8 cellular contexts compared by ENCODE assay signal in the genomic region with DNA sequence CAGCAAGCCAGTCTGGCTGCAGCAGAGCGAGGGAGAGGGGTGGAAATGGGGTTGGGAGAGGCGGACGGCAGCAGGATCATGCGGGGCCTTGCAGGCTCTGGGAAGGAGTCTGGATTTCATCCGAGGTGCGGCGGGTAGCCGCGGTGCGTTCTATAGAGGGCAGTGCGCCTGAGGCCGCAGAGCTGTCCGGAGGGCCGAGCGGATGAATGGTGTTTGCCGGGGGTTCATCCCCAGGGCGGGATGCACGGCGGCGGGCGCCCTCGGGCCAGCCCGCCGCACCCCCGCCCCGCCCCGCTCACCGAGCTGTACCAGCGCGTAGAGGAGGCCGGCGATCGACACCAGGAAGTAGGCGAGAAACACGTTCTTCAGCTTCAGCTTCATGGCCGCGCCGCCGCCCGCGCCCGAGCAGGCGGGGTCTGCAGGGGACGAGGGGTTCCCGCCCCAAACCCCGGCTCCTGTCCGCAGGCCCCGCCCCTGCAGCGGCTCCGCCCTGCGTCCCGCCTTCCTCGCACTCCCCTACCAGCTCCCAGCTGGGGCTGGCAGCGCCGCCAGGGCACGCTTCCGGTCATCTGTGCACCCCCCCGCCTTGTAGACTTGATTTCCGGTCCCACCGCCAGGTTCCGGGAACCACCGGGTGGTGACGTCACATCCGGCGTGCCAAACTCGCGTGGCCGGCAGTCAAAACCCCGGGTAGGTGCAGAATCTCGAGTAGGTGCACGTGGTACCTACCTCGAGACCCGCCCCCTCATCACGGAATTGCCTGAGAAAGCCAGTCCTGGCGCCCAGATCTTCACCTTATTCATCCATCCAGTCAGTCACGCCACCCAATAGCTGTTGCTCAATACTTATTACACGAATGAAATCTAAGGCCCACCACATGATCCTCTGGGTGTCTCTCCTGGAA. TPM values are rescaled to one million over a fixed set of nuclear protein-coding genes. Genes with fewer than 3 reads are reported as not detected.
DNase-seq lines count a peak whose midpoint lies in the region; ATAC-seq and TF ChIP-seq lines count a peak whose summit lies in the region.

Gene B3GAT3, minus strand, starts transcription at position 420 of the 904 bp plus-strand sequence. Its CDS starts 39 bp downstream, at position 381.

- TF ChIP-seq EP300 in Ishikawa (IDR thresholded peaks at IDR 0.05; ENCODE audit: borderline replicate concordance) = no peak

- CTCF ChIA-PET in PC-3 (lab: Charles Lee) = interaction anchor here (0.5 to 2.0 kb wide), 4 partner anchors 10 to 149 kb away, joined by 3 to 6 read pairs (median 6); partner anchors contain the start of genes C11orf98, CSKMT and TAF6L

- POLR2A ChIA-PET in PC-3 (lab: Charles Lee; ENCODE audit: unreplicated experiment) = interaction anchor here (0.6 to 1.2 kb wide), 6 partner anchors 16 to 698 kb away, joined by 3 to 20 read pairs (median 5); partner anchors contain the start of genes EEF1G, INTS5 and TUT1

- peak within 1 kb of the TSS; percentile 85 for H3K9ac ChIP-seq in PC-3 (ENCODE audit: low read length)

- H3K27me3 ChIP-seq in PC-3 (ENCODE audit: low read length) = no peaks in the 10 kb centered on the region

- H3K79me2 ChIP-seq in PC-3 (ENCODE audit: low read length) = peaks cover 24% of the 10 kb centered on the region

- peak within 1 kb of the TSS; percentile 79 for H3K27ac ChIP-seq in PC-3 (ENCODE audit: low read length)

- H3K4me1 ChIP-seq in PC-3 (ENCODE audit: insufficient read depth, low read length) = peaks cover 21% of the 10 kb centered on the region

- TF ChIP-seq CTCF in PC-3 (conservative IDR thresholded peaks at IDR 0.05; ENCODE audit: low read depth, low read length) = no peak
- no peak for TF ChIP-seq CTCF in epithelial cell of proximal tubule (conservative IDR thresholded peaks at IDR 0.05; ENCODE audit: low read depth, low read length)

- peak; percentile 93 for ATAC-seq in GM21576 (IDR thresholded peaks at IDR 0.05; ENCODE audit: unreplicated experiment)
- peak; percentile 95 for ATAC-seq in PC-3

- no TSS peak for BruUV-seq in PC-3 (replicated peaks; lab: Mats Ljungman, UMichigan)

- no peaks in the 10 kb centered on the region for H3K9me3 ChIP-seq in PC-3 (ENCODE audit: low read length)

- peaks cover 13% of the 10 kb centered on the region for H3F3A ChIP-seq in PC-3 (ENCODE audit: low read length, unreplicated experiment)

- no peaks in the 10 kb centered on the region for H4K20me1 ChIP-seq in PC-3 (ENCODE audit: low read length)

- H3K9me2 ChIP-seq in PC-3 (replicated peaks; ENCODE audit: low read length) = no peaks in the 10 kb centered on the region

- H2AFZ ChIP-seq in PC-3 (ENCODE audit: low read length) = peak within 1 kb of the TSS; percentile 74

- intact Hi-C loops in PC-3 (cut with micrococcal nuclease) = loop anchor here (2.0 kb wide), 1 partner anchor 31 kb away; the partner anchor contains the start of gene INTS5

- H3K36me3 ChIP-seq in PC-3 (ENCODE audit: low read depth, low read length) = peaks cover 21% of the 10 kb centered on the region

- no peak for TF ChIP-seq RAD21 in Ishikawa (IDR thresholded peaks at IDR 0.05; ENCODE audit: low read depth)

- peak within 1 kb of the TSS; percentile 84 for H3K4me2 ChIP-seq in PC-3 (ENCODE audit: low read length)

- DNase-seq in DMS114 treated with DMSO at 0.1 percent for 48 hours (lab: John Stamatoyannopoulos, UW; ENCODE audit: unreplicated experiment) (peak; percentile 97), PC-3 (peak; percentile 99), activated T-cell treated with anti-CD3 and anti-CD28 coated beads for 48 hours (ENCODE audit: low read depth) (peak; percentile 95), epithelial cell of proximal tubule (ENCODE audit: low read depth) (peak; percentile 93), mucosa of gallbladder (ENCODE audit: low spot score) (peak; percentile 98)
- DNase-seq in stimulated activated CD8-positive, alpha-beta memory T cell treated with anti-CD3 and anti-CD28 coated beads, Interleukin-4, amount 100 ng/mL, for 4 hours (ENCODE audit: low read depth in 2 of 2, low spot score in 1 of 2) = peak; percentile 94 to 98

- H3K4me3 ChIP-seq in PC-3 (ENCODE audit: low read length) = peak within 1 kb of the TSS; percentile 88
- peak within 1 kb of the TSS; percentile 87 for H3K4me3 ChIP-seq in epithelial cell of proximal tubule (ENCODE audit: low read depth, low read length)

TF ChIP-seq in Ishikawa, 13 proteins besides CTCF, POLR2A, EP300 and RAD21:
- TF ChIP-seq TCF12 (IDR thresholded peaks at IDR 0.05; ENCODE audit: low read depth) (peak; percentile 65), TAF1 (IDR thresholded peaks at IDR 0.05; ENCODE audit: low read depth) (peak; percentile 53; the same call in 1 of the 2 replicates), TEAD4 (IDR thresholded peaks at IDR 0.05) (no peak), EGR1 (IDR thresholded peaks at IDR 0.05) (no peak), NFIC (IDR thresholded peaks at IDR 0.05) (peak; percentile 57; the same call in 1 of the 2 replicates), CEBPB (IDR thresholded peaks at IDR 0.05) (peak; percentile 86), FOXM1 (IDR thresholded peaks at IDR 0.05; ENCODE audit: borderline replicate concordance, low read depth) (no peak), YY1 (IDR thresholded peaks at IDR 0.05; ENCODE audit: low read depth) (no peak; the same call in 1 of the 2 replicates), ZBTB7A (IDR thresholded peaks at IDR 0.05; ENCODE audit: low read depth) (no peak), CREB1 (IDR thresholded peaks at IDR 0.05; ENCODE audit: low read depth) (peak; percentile 66; the same call in 1 of the 2 replicates)
- TF ChIP-seq, protein P1, sequence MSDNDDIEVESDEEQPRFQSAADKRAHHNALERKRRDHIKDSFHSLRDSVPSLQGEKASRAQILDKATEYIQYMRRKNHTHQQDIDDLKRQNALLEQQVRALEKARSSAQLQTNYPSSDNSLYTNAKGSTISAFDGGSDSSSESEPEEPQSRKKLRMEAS (IDR thresholded peaks at IDR 0.05) = peak; percentile 99
- TF ChIP-seq, protein P2, sequence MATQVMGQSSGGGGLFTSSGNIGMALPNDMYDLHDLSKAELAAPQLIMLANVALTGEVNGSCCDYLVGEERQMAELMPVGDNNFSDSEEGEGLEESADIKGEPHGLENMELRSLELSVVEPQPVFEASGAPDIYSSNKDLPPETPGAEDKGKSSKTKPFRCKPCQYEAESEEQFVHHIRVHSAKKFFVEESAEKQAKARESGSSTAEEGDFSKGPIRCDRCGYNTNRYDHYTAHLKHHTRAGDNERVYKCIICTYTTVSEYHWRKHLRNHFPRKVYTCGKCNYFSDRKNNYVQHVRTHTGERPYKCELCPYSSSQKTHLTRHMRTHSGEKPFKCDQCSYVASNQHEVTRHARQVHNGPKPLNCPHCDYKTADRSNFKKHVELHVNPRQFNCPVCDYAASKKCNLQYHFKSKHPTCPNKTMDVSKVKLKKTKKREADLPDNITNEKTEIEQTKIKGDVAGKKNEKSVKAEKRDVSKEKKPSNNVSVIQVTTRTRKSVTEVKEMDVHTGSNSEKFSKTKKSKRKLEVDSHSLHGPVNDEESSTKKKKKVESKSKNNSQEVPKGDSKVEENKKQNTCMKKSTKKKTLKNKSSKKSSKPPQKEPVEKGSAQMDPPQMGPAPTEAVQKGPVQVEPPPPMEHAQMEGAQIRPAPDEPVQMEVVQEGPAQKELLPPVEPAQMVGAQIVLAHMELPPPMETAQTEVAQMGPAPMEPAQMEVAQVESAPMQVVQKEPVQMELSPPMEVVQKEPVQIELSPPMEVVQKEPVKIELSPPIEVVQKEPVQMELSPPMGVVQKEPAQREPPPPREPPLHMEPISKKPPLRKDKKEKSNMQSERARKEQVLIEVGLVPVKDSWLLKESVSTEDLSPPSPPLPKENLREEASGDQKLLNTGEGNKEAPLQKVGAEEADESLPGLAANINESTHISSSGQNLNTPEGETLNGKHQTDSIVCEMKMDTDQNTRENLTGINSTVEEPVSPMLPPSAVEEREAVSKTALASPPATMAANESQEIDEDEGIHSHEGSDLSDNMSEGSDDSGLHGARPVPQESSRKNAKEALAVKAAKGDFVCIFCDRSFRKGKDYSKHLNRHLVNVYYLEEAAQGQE (IDR thresholded peaks at IDR 0.05; ENCODE audit: low read depth) = no peak
- TF ChIP-seq, protein P3, sequence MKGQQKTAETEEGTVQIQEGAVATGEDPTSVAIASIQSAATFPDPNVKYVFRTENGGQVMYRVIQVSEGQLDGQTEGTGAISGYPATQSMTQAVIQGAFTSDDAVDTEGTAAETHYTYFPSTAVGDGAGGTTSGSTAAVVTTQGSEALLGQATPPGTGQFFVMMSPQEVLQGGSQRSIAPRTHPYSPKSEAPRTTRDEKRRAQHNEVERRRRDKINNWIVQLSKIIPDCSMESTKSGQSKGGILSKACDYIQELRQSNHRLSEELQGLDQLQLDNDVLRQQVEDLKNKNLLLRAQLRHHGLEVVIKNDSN (IDR thresholded peaks at IDR 0.05) = peak; percentile 82

RNA-seq across cellular contexts. Expression of gene B3GAT3, which starts in this region (rescaled TPM):
- 65.8 and 76.3 TPM in 2 replicates for total RNA-seq in PC-3 (2014; rRNA removed)
- total RNA-seq in epithelial cell of proximal tubule = 43.6 and 67.7 TPM in 2 replicates
- total RNA-seq in mucosa of gallbladder = 60.7 TPM

Comparison
In these comparisons a context has a peak if more than half of its experiments do, and no peak if none do; other contexts are left out.
1. Peak in every context shown above with its lines: DNase-seq, ATAC-seq, H3K4me3 ChIP-seq and H3K27ac ChIP-seq.